ENCODE assay signal across 8 cellular contexts in genomic region chr12:39443704-39444234, GRCh38. TPM values are rescaled to one million over a fixed set of nuclear protein-coding genes. Genes with fewer than 3 reads are reported as not detected.
DNase-seq lines count a peak whose midpoint lies in the region; ATAC-seq and TF ChIP-seq lines count a peak whose summit lies in the region.

No MANE protein-coding gene starts in this region.

- H3K27me3 Mint-ChIP-seq in activated T-cell treated with anti-CD3 and anti-CD28 coated beads, Interleukin-2, amount 50 U/mL, for 4 hours (ENCODE audit: low read depth), result no peaks in the 10 kb centered on the region
- H3K27me3 Mint-ChIP-seq in activated naive CD8-positive, alpha-beta T cell treated with anti-CD3 and anti-CD28 coated beads, Interleukin-2, amount 50 U/mL, for 24 hours, result peaks cover 10% of the 10 kb centered on the region
- peaks cover 2 to 18% (median 5%) of the 10 kb centered on the region in 3 donors for H3K27me3 Mint-ChIP-seq in immature natural killer cell (ENCODE audit: low read depth in 3 of 3)
- peaks cover 18% of the 10 kb centered on the region for H3K27me3 Mint-ChIP-seq in stimulated activated memory B cell treated with anti-CD40 and anti-IgM and Interleukin-4, amounts not matched to agents 10 μg/mL and 1 μg/mL and 100 μg/mL, for 72 hours

- H3K4me1 Mint-ChIP-seq in activated T-cell treated with anti-CD3 and anti-CD28 coated beads, Interleukin-2, amount 50 U/mL, for 4 hours (ENCODE audit: low read depth), result peaks cover 21% of the 10 kb centered on the region
- peaks cover 24% of the 10 kb centered on the region for H3K4me1 Mint-ChIP-seq in activated naive CD8-positive, alpha-beta T cell treated with anti-CD3 and anti-CD28 coated beads, Interleukin-2, amount 50 U/mL, for 24 hours
- H3K4me1 Mint-ChIP-seq in immature natural killer cell, result peaks cover 19 to 33% of the 10 kb centered on the region in 2 donors
- peaks cover 13% of the 10 kb centered on the region for H3K4me1 Mint-ChIP-seq in stimulated activated memory B cell treated with anti-CD40 and anti-IgM and Interleukin-4, amounts not matched to agents 10 μg/mL and 1 μg/mL and 100 μg/mL, for 72 hours

- H3K36me3 Mint-ChIP-seq in activated T-cell treated with anti-CD3 and anti-CD28 coated beads, Interleukin-2, amount 50 U/mL, for 4 hours (ENCODE audit: insufficient read depth), result no peaks in the 10 kb centered on the region
- H3K36me3 Mint-ChIP-seq in activated naive CD8-positive, alpha-beta T cell treated with anti-CD3 and anti-CD28 coated beads, Interleukin-2, amount 50 U/mL, for 24 hours (ENCODE audit: low read depth), result peaks cover 4% of the 10 kb centered on the region
- no peaks in the 10 kb centered on the region for H3K36me3 Mint-ChIP-seq in immature natural killer cell
- no peaks in the 10 kb centered on the region for H3K36me3 Mint-ChIP-seq in stimulated activated memory B cell treated with anti-CD40 and anti-IgM and Interleukin-4, amounts not matched to agents 10 μg/mL and 1 μg/mL and 100 μg/mL, for 72 hours

- peak overlapping the region; percentile 26 for H3K27ac Mint-ChIP-seq in activated naive CD8-positive, alpha-beta T cell treated with anti-CD3 and anti-CD28 coated beads, Interleukin-2, amount 50 U/mL, for 24 hours
- H3K27ac Mint-ChIP-seq in immature natural killer cell, result peak overlapping the region; percentile 71 to 97 (median 88)
- H3K27ac Mint-ChIP-seq in stimulated activated memory B cell treated with anti-CD40 and anti-IgM and Interleukin-4, amounts not matched to agents 10 μg/mL and 1 μg/mL and 100 μg/mL, for 72 hours, result peak overlapping the region; percentile 68

- in situ Hi-C loops in GM13977 (cut with MboI; ENCODE audit: low pct_unique_long_range_greater_than_20kb, low sequenced_read_pairs, unreplicated experiment), result no loop called here

- no peaks in the 10 kb centered on the region for H3K9me3 Mint-ChIP-seq in activated T-cell treated with anti-CD3 and anti-CD28 coated beads, Interleukin-2, amount 50 U/mL, for 4 hours
- H3K9me3 Mint-ChIP-seq in activated naive CD8-positive, alpha-beta T cell treated with anti-CD3 and anti-CD28 coated beads, Interleukin-2, amount 50 U/mL, for 24 hours, result no peaks in the 10 kb centered on the region
- no peaks in the 10 kb centered on the region for H3K9me3 Mint-ChIP-seq in immature natural killer cell
- no peaks in the 10 kb centered on the region for H3K9me3 Mint-ChIP-seq in stimulated activated memory B cell treated with anti-CD40 and anti-IgM and Interleukin-4, amounts not matched to agents 10 μg/mL and 1 μg/mL and 100 μg/mL, for 72 hours

- no peak for ATAC-seq in activated T-cell treated with anti-CD3 and anti-CD28 coated beads, Interleukin-2, amount 50 U/mL, for 4 hours
- ATAC-seq in activated naive CD8-positive, alpha-beta T cell treated with anti-CD3 and anti-CD28 coated beads, Interleukin-2, amount 50 U/mL, for 24 hours, result no peak
- ATAC-seq in stimulated activated memory B cell treated with anti-CD40 and anti-IgM and Interleukin-4, amounts not matched to agents 10 μg/mL and 1 μg/mL and 100 μg/mL, for 72 hours, result no peak

- TF ChIP-seq CTCF in GM13977 (IDR thresholded peaks at IDR 0.05; ENCODE audit: extremely low read depth, insufficient read depth, missing control alignments), result no peak

- peak overlapping the region; percentile 81 for H3K4me3 Mint-ChIP-seq in activated T-cell treated with anti-CD3 and anti-CD28 coated beads, Interleukin-2, amount 50 U/mL, for 4 hours
- H3K4me3 Mint-ChIP-seq in activated naive CD8-positive, alpha-beta T cell treated with anti-CD3 and anti-CD28 coated beads, Interleukin-2, amount 50 U/mL, for 24 hours, result peak overlapping the region; percentile 70
- peak overlapping the region; percentile 78 to 93 (median 87) for H3K4me3 Mint-ChIP-seq in immature natural killer cell
- peak overlapping the region; percentile 78 for H3K4me3 Mint-ChIP-seq in stimulated activated memory B cell treated with anti-CD40 and anti-IgM and Interleukin-4, amounts not matched to agents 10 μg/mL and 1 μg/mL and 100 μg/mL, for 72 hours

- DNase-seq in activated T-cell treated with anti-CD3 and anti-CD28 coated beads, Interleukin-2, amount 50 U/mL, for 4 hours, result no peak
- DNase-seq in activated T-cell treated with anti-CD3 and anti-CD28 coated beads, Interleukin-2, amount 50 U/mL, for 1 hour, result no peak
- no peak for DNase-seq in activated naive CD8-positive, alpha-beta T cell treated with anti-CD3 and anti-CD28 coated beads, Interleukin-2, amount 50 U/mL, for 24 hours
- DNase-seq in immature natural killer cell (no peak), NCI-H2107 (lab: John Stamatoyannopoulos, UW) (no peak), GM13977 (ENCODE audit: low spot score) (no peak), MV-4-11 (lab: John Stamatoyannopoulos, UW) (no peak)

RNA-seq across cellular contexts. Expression of gene KIF21A, which starts 0.8 kb away (rescaled TPM):
- 10 to 100 TPM; 22.4 to 27.8 (median 25.2) TPM for total RNA-seq in activated T-cell treated with anti-CD3 and anti-CD28 coated beads, Interleukin-2, amount 50 U/mL, for 4 hours
- 10 to 100 TPM in 1 of 3 donors, 1 to 10 TPM in 2; 1.3 to 13.9 (median 7.8) TPM for polyA plus RNA-seq in immature natural killer cell

Comparison
In these comparisons a context has a peak if more than half of its experiments do, and no peak if none do; other contexts are left out.
1. H3K27ac Mint-ChIP-seq: peak in every context shown above with its lines; median percentile 88 in immature natural killer cell; 68 in stimulated activated memory B cell treated with anti-CD40 and anti-IgM and Interleukin-4, amounts not matched to agents 10 μg/mL and 1 μg/mL and 100 μg/mL, for 72 hours; 26 in activated naive CD8-positive, alpha-beta T cell treated with anti-CD3 and anti-CD28 coated beads, Interleukin-2, amount 50 U/mL, for 24 hours.